26 cellular contexts compared by ENCODE assay signal in the genomic region with DNA sequence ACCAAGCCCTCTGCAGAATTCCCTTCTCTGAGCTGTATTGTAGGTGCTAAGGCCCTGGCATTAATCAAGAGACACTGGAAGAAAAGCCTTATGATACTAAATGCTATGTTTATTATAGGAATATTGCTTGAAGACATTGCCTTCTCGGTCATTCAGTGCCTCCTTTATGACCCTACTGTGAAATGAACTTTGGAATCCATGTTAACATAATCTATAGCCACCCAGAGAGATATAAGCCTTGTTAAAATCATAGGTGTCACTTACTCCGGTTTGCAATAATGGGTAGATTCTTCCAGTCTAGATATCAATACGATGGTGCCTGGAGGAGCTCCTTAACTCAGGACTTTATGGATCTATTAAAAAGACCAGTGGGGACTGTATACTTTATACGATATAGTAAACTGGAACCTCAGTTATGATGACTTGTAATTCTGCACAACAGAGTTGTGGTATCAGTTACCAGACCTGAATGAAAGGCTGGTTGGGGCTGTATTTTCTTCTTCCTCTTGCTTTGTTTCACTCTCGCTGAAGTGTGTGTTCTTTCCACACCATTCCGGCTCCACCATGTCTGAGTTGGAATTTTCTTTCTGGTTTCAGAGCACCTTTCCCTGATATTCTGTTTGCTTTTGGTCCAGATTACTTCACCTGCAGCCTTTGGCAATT.
"Had no signal": no experiment of that assay in that cellular context is flagged by ENCODE, and none has a peak within 500 bp of the region (broad histone marks: within the 10 kb centered on the region; RNA-seq: fewer than 3 reads in every experiment).

No MANE protein-coding gene starts in this region.

- H3K4me1 ChIP-seq: adrenal gland, body of pancreas, esophagus squamous epithelium, left ventricle myocardium inferior, right lobe of liver, testis, uterus had no signal

- DNase-seq: activated CD4-positive, alpha-beta T cell treated with anti-CD3 and anti-CD28 coated beads for 48 hours; activated CD4-positive, alpha-beta T cell treated with anti-CD3 and anti-CD28 coated beads, Interleukin-2, amount 50 U/mL, for 48 hours; activated CD8-positive, alpha-beta memory T cell treated with anti-CD3 and anti-CD28 coated beads for 24 hours; activated effector memory CD4-positive, alpha-beta T cell treated with Interleukin-2 at 50 U/mL for 16 hours; activated naive CD4-positive, alpha-beta T cell treated with anti-CD3 and anti-CD28 coated beads for 36 hours; activated naive CD8-positive, alpha-beta T cell treated with anti-CD3 and anti-CD28 coated beads for 36 hours; adrenal gland; aorta; body of pancreas; effector CD8-positive, alpha-beta T cell; esophagus squamous epithelium; foreskin melanocyte; left ventricle myocardium inferior; mesendoderm; right lobe of liver; stimulated activated CD4-positive, alpha-beta T cell treated with anti-CD3 and anti-CD28 coated beads, Interleukin-12 subunit alpha, Interleukin-12 subunit beta, amount 100 ng/mL, for 4 hours; stimulated activated CD4-positive, alpha-beta T cell treated with anti-CD3 and anti-CD28 coated beads, Interleukin-4, amount 100 ng/mL, for 1 hour; stimulated activated naive CD8-positive, alpha-beta T cell treated with anti-CD3 and anti-CD28 coated beads, Interleukin-15, Interleukin-2, amounts not matched to agents 100 U/mL and 50 U/mL, for 24 hours; T-helper 9 cell; testis; uterus had no signal

- H3K4me3 ChIP-seq: adrenal gland, body of pancreas, esophagus squamous epithelium, left ventricle myocardium inferior, lung, right lobe of liver, testis, uterus had no signal

- H3K27ac ChIP-seq: adrenal gland, body of pancreas, epithelial cell of prostate, esophagus squamous epithelium, left ventricle myocardium inferior, neutrophil, right lobe of liver, testis, uterus, VCaP had no signal

- H3K36me3 ChIP-seq: adrenal gland, esophagus squamous epithelium, left ventricle myocardium inferior, neutrophil, right lobe of liver, uterus had no signal

- ATAC-seq: activated CD4-positive, CD25-positive, alpha-beta regulatory T cell treated with anti-CD3 and anti-CD28 coated beads, Interleukin-2, amount 50 U/mL, for 24 hours; body of pancreas; right lobe of liver; stimulated activated naive CD8-positive, alpha-beta T cell treated with anti-CD3 and anti-CD28 coated beads, Interleukin-15, Interleukin-2, amounts not matched to agents 100 U/mL and 50 U/mL, for 24 hours had no signal

- H3K27me3 ChIP-seq: adrenal gland, body of pancreas, neutrophil, right lobe of liver, testis, uterus had no signal

- H3K9me3 ChIP-seq: adrenal gland, body of pancreas, esophagus squamous epithelium, left ventricle myocardium inferior, neutrophil, right lobe of liver, testis, uterus had no signal
